In genomic region chr12:26197832-26198231, GRCh38 we compare ENCODE assay signal across 16 cellular contexts. TPM values are rescaled to one million over a fixed set of nuclear protein-coding genes. Genes with fewer than 3 reads are reported as not detected.
DNase-seq lines count a peak whose midpoint lies in the region; ATAC-seq, FAIRE-seq and TF ChIP-seq lines count a peak whose summit lies in the region.
"Had no signal": no experiment of that assay in that cellular context is flagged by ENCODE, and none has a peak within 500 bp of the region (broad histone marks: within the 10 kb centered on the region; RNA-seq: fewer than 3 reads in every experiment).

No MANE protein-coding gene starts in this region.

- H3K27ac ChIP-seq in angular gyrus (ENCODE audit: low read depth, low read length) (peak overlapping the region; percentile 60), tibial nerve (peak overlapping the region in 3 of 4 donors; percentile 82 to 94 (median 87)), kidney (ENCODE audit: low read depth in 2 of 2, low read length in 2 of 2) (no peak overlapping the region)
- H3K27ac ChIP-seq: VCaP had no signal

- H3K9me3 ChIP-seq in tibial nerve (no peaks in the 10 kb centered on the region), kidney (ENCODE audit: control insufficient read depth in 1 of 2, low read length in 2 of 2) (no peaks in the 10 kb centered on the region)

- TF ChIP-seq POLR2A in tibial nerve (IDR thresholded peaks at IDR 0.05): no peak

- intact Hi-C loops in left colon (cut with DNase I, micrococcal nuclease): loop anchor here in 1 of 2 donors (10.0 kb wide), 1 partner anchor 73 kb away; the partner anchor contains the start of gene BHLHE41
- intact Hi-C loops in kidney (cut with DNase I): no loop called here

- DNase-seq in NCI-H82 (lab: John Stamatoyannopoulos, UW): peak; percentile 13
- no peak for DNase-seq in NCI-H82 treated with DMSO at 0.1 percent for 48 hours (lab: John Stamatoyannopoulos, UW; ENCODE audit: unreplicated experiment)
- no peak for DNase-seq in left colon
- no peak for DNase-seq in tibial nerve (ENCODE audit: low spot score in 2 of 2)
- no peak for DNase-seq in activated T-cell treated with anti-CD3 and anti-CD28 coated beads, Interleukin-2, amount 50 U/mL, for 24 hours
- DNase-seq in activated naive CD8-positive, alpha-beta T cell treated with anti-CD3 and anti-CD28 coated beads for 36 hours: no peak
- no peak for DNase-seq in kidney
- DNase-seq: activated naive CD4-positive, alpha-beta T cell treated with anti-CD3 and anti-CD28 coated beads for 36 hours; central memory CD4-positive, alpha-beta T cell; GOT3; KG1; naive B cell; NCI-H2029 treated with DMSO at 0.1 percent for 48 hours; stimulated activated CD4-positive, alpha-beta T cell treated with anti-CD3 and anti-CD28 coated beads, Interleukin-4, amount 100 ng/mL, for 1 hour had no signal

- H3K4me3 ChIP-seq in tibial nerve (no peak overlapping the region), kidney (ENCODE audit: low read length in 2 of 2) (no peak overlapping the region)

- FAIRE-seq in kidney (lab: Jason Lieb, UNC): no peak

- no peak for TF ChIP-seq CTCF in tibial nerve (IDR thresholded peaks at IDR 0.05)
- no peak for TF ChIP-seq CTCF in kidney (IDR thresholded peaks at IDR 0.05; ENCODE audit: borderline replicate concordance, extremely low read depth, insufficient read depth)

- H3K4me1 Mint-ChIP-seq in activated T-cell treated with anti-CD3 and anti-CD28 coated beads, Interleukin-2, amount 50 U/mL, for 24 hours (ENCODE audit: low read depth): peaks cover 9% of the 10 kb centered on the region
- H3K4me1 Mint-ChIP-seq in activated naive CD8-positive, alpha-beta T cell treated with anti-CD3 and anti-CD28 coated beads for 36 hours: peaks cover 3% of the 10 kb centered on the region

- 82 to 85% methylated on average over 3 of the region's 3 CpGs for WGBS in tibial nerve, 2 donors

- peaks cover 68% of the 10 kb centered on the region for H3K27me3 Mint-ChIP-seq in activated T-cell treated with anti-CD3 and anti-CD28 coated beads, Interleukin-2, amount 50 U/mL, for 24 hours
- H3K27me3 Mint-ChIP-seq in activated naive CD8-positive, alpha-beta T cell treated with anti-CD3 and anti-CD28 coated beads for 36 hours: peaks cover 54% of the 10 kb centered on the region

- H3K9ac ChIP-seq in kidney (ENCODE audit: low read length in 2 of 2): no peak overlapping the region

- H3K27ac Mint-ChIP-seq in activated T-cell treated with anti-CD3 and anti-CD28 coated beads, Interleukin-2, amount 50 U/mL, for 24 hours: no peak overlapping the region
- no peak overlapping the region for H3K27ac Mint-ChIP-seq in activated naive CD8-positive, alpha-beta T cell treated with anti-CD3 and anti-CD28 coated beads for 36 hours
- H3K27ac Mint-ChIP-seq: activated naive CD4-positive, alpha-beta T cell treated with anti-CD3 and anti-CD28 coated beads for 36 hours; naive B cell had no signal

- H3K27me3 ChIP-seq in tibial nerve: no peaks in the 10 kb centered on the region

- H3K4me1 ChIP-seq in tibial nerve (peaks cover 0 to 41% (median 13%) of the 10 kb centered on the region in 4 donors), kidney (ENCODE audit: control insufficient read depth in 1 of 2, insufficient read depth in 1 of 2, low read depth in 1 of 2, low read length in 2 of 2) (peaks cover 3 to 7% of the 10 kb centered on the region in 2 donors)

- H3K36me3 ChIP-seq in tibial nerve (no peaks in the 10 kb centered on the region), kidney (ENCODE audit: control insufficient read depth in 1 of 2, insufficient read depth in 2 of 2, low read length in 2 of 2) (no peaks in the 10 kb centered on the region)

- no peak overlapping the region for H3K4me3 Mint-ChIP-seq in activated T-cell treated with anti-CD3 and anti-CD28 coated beads, Interleukin-2, amount 50 U/mL, for 24 hours
- H3K4me3 Mint-ChIP-seq in activated naive CD8-positive, alpha-beta T cell treated with anti-CD3 and anti-CD28 coated beads for 36 hours: no peak overlapping the region
- H3K4me3 Mint-ChIP-seq: activated naive CD4-positive, alpha-beta T cell treated with anti-CD3 and anti-CD28 coated beads for 36 hours had no signal

- TF ChIP-seq EP300 in tibial nerve (IDR thresholded peaks at IDR 0.05): no peak

- H3K9me3 Mint-ChIP-seq in activated T-cell treated with anti-CD3 and anti-CD28 coated beads, Interleukin-2, amount 50 U/mL, for 24 hours: no peaks in the 10 kb centered on the region
- peaks cover 3% of the 10 kb centered on the region for H3K9me3 Mint-ChIP-seq in activated naive CD8-positive, alpha-beta T cell treated with anti-CD3 and anti-CD28 coated beads for 36 hours
- H3K9me3 Mint-ChIP-seq: activated naive CD4-positive, alpha-beta T cell treated with anti-CD3 and anti-CD28 coated beads for 36 hours; naive B cell had no signal

- ATAC-seq in left colon: peak; percentile 62

- H3K36me3 Mint-ChIP-seq in activated T-cell treated with anti-CD3 and anti-CD28 coated beads, Interleukin-2, amount 50 U/mL, for 24 hours (ENCODE audit: low read depth): no peaks in the 10 kb centered on the region
- no peaks in the 10 kb centered on the region for H3K36me3 Mint-ChIP-seq in activated naive CD8-positive, alpha-beta T cell treated with anti-CD3 and anti-CD28 coated beads for 36 hours
- H3K36me3 Mint-ChIP-seq: naive B cell had no signal

RNA-seq across cellular contexts. Expression of gene SSPN, which starts 2.5 kb away (rescaled TPM):
- 10 to 100 TPM; 12.8 to 20.6 TPM for total RNA-seq in left colon
- total RNA-seq in tibial nerve: 10 to 100 TPM; 19.2 to 54.4 (median 45.2) TPM
- not detected for total RNA-seq in activated naive CD8-positive, alpha-beta T cell treated with anti-CD3 and anti-CD28 coated beads for 36 hours
- total RNA-seq in kidney: 17.8 TPM
- polyA plus RNA-seq in kidney (ENCODE audit: insufficient read depth, low read depth, low replicate concordance): 3.2 TPM
- total RNA-seq: activated naive CD4-positive, alpha-beta T cell treated with anti-CD3 and anti-CD28 coated beads for 36 hours had no signal

Comparison
In these comparisons a context has a peak if more than half of its experiments do, and no peak if none do; other contexts are left out.
1. H3K27ac ChIP-seq: peak in angular gyrus (single experiment) and tibial nerve (3 of 4); none in kidney (0 of 2).
2. RNA of gene SSPN, which starts 2.5 kb away (total RNA-seq): 19.2 to 54.4 TPM in tibial nerve, 12.8 to 20.6 TPM in left colon and 17.8 TPM in kidney (single experiment); not detected in activated naive CD8-positive, alpha-beta T cell treated with anti-CD3 and anti-CD28 coated beads for 36 hours; every median in the first group is over 10 times any median in the second.